10 cellular contexts compared by ENCODE assay signal in the genomic region with DNA sequence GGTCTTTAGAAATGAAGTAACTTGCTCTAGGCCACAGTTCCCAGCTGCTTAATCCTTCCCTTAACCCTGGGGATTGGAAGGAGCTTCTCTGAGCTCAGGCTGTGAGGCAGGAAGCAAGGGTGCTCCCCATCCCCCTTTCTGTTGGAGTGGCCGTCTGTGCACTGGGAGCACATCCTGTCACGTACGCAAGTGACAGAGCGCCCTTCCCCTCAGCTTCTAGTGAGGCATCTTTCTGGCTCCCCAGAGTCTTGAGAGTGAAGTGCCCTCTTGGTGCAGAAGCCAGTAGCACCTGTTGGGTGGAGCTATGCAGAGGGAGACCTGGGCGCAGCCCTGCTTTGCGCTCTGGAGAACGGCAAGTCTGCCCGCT. TPM values are rescaled to one million over a fixed set of nuclear protein-coding genes. Genes with fewer than 3 reads are reported as not detected.
A peak's percentile ranks its signal among the peaks of the same experiment; 100 is the strongest.
DNase-seq lines count a peak whose midpoint lies in the region; ATAC-seq, FAIRE-seq and TF ChIP-seq lines count a peak whose summit lies in the region.
"Had no signal": no experiment of that assay in that cellular context is flagged by ENCODE, and none has a peak within 500 bp of the region (broad histone marks: within the 10 kb centered on the region; RNA-seq: fewer than 3 reads in every experiment).

No MANE protein-coding gene starts in this region.

- H3K9me3 Mint-ChIP-seq in activated CD4-positive, alpha-beta T cell treated with anti-CD3 and anti-CD28 coated beads, Interleukin-2, amount 10 ng/mL, durations not matched to agents 24 days and 14 days = no peaks in the 10 kb centered on the region
- H3K9me3 Mint-ChIP-seq in mesothelial cell of epicardium = no peaks in the 10 kb centered on the region

- peak; percentile 90 for DNase-seq in activated CD4-positive, alpha-beta T cell treated with anti-CD3 and anti-CD28 coated beads, Interleukin-2, amount 10 ng/mL, durations not matched to agents 24 days and 14 days
- DNase-seq in mesothelial cell of epicardium (ENCODE audit: low spot score in 2 of 2, unreplicated experiment in 2 of 2) = no peak
- DNase-seq in SKM-1 (lab: John Stamatoyannopoulos, UW; ENCODE audit: unreplicated experiment) = no peak
- DNase-seq in HTR-8/SVneo (ENCODE audit: insufficient read length, low spot score) = no peak
- no peak for DNase-seq in COLO668 (lab: John Stamatoyannopoulos, UW; ENCODE audit: unreplicated experiment)
- no peak for DNase-seq in SHP77 (lab: John Stamatoyannopoulos, UW)

- H3K4me1 Mint-ChIP-seq in activated CD4-positive, alpha-beta T cell treated with anti-CD3 and anti-CD28 coated beads, Interleukin-2, amount 10 ng/mL, durations not matched to agents 24 days and 14 days = peaks cover 65% of the 10 kb centered on the region
- H3K4me1 Mint-ChIP-seq in mesothelial cell of epicardium = peaks cover 12% of the 10 kb centered on the region

- no peaks in the 10 kb centered on the region for H3K27me3 ChIP-seq in DOHH2 (ENCODE audit: control insufficient read depth, low read length)

- peaks cover 93% of the 10 kb centered on the region for H3K79me2 ChIP-seq in DOHH2 (ENCODE audit: control insufficient read depth, low read length)

- FAIRE-seq in HTR-8/SVneo (lab: Jason Lieb, UNC) = no peak
- FAIRE-seq: islet of Langerhans had no signal

- no peaks in the 10 kb centered on the region for H3K27me3 Mint-ChIP-seq in activated CD4-positive, alpha-beta T cell treated with anti-CD3 and anti-CD28 coated beads, Interleukin-2, amount 10 ng/mL, durations not matched to agents 24 days and 14 days
- H3K27me3 Mint-ChIP-seq in mesothelial cell of epicardium (ENCODE audit: low read depth) = no peaks in the 10 kb centered on the region

- peak overlapping the region; percentile 89 for H3K27ac ChIP-seq in DOHH2 (ENCODE audit: low read depth, low read length)
- H3K27ac ChIP-seq: VCaP had no signal

- H3F3A ChIP-seq in DOHH2 (ENCODE audit: control insufficient read depth, insufficient read depth) = peaks cover 10% of the 10 kb centered on the region

- TF ChIP-seq CTCF in DOHH2 (IDR thresholded peaks at IDR 0.05; ENCODE audit: low read depth, low read length, poor library complexity, severe bottlenecking) = no peak
- no peak for TF ChIP-seq CTCF in mesothelial cell of epicardium (IDR thresholded peaks at IDR 0.05; ENCODE audit: unreplicated experiment)

- intact Hi-C loops in activated CD4-positive, alpha-beta T cell treated with anti-CD3 and anti-CD28 coated beads, Interleukin-2, amount 10 ng/mL, durations not matched to agents 24 days and 14 days (cut with micrococcal nuclease) = loop anchor here (1.0 to 10.0 kb wide), 7 partner anchors 11 to 840 kb away; a partner anchor contains a TSS

- peaks cover 73% of the 10 kb centered on the region for H3K4me1 ChIP-seq in DOHH2 (ENCODE audit: control insufficient read depth, low read length)

- peak overlapping the region; percentile 83 for H3K4me3 Mint-ChIP-seq in activated CD4-positive, alpha-beta T cell treated with anti-CD3 and anti-CD28 coated beads, Interleukin-2, amount 10 ng/mL, durations not matched to agents 24 days and 14 days
- no peak overlapping the region for H3K4me3 Mint-ChIP-seq in mesothelial cell of epicardium

- H3K9me2 ChIP-seq in DOHH2 (replicated peaks; ENCODE audit: control insufficient read depth, low read length) = no peaks in the 10 kb centered on the region

- H3K4me2 ChIP-seq in DOHH2 (ENCODE audit: low read length) = peak overlapping the region; percentile 90

- peak overlapping the region; percentile 99 for H3K27ac Mint-ChIP-seq in activated CD4-positive, alpha-beta T cell treated with anti-CD3 and anti-CD28 coated beads, Interleukin-2, amount 10 ng/mL, durations not matched to agents 24 days and 14 days
- peak overlapping the region; percentile 72 for H3K27ac Mint-ChIP-seq in mesothelial cell of epicardium

- peak; percentile 39 for ATAC-seq in HG02642 (IDR thresholded peaks at IDR 0.05; ENCODE audit: poor library complexity, unreplicated experiment)

- peaks cover 94% of the 10 kb centered on the region for H3K36me3 ChIP-seq in DOHH2 (ENCODE audit: control insufficient read depth, low read length)

- no peaks in the 10 kb centered on the region for H3K9me3 ChIP-seq in DOHH2 (ENCODE audit: control insufficient read depth, insufficient read depth, low read length)

- peaks cover 56% of the 10 kb centered on the region for H3K36me3 Mint-ChIP-seq in activated CD4-positive, alpha-beta T cell treated with anti-CD3 and anti-CD28 coated beads, Interleukin-2, amount 10 ng/mL, durations not matched to agents 24 days and 14 days (ENCODE audit: low read depth)
- H3K36me3 Mint-ChIP-seq in mesothelial cell of epicardium = peaks cover 39% of the 10 kb centered on the region

- H4K20me1 ChIP-seq in DOHH2 (ENCODE audit: control insufficient read depth, insufficient read depth, low read depth, low read length) = peaks cover 6% of the 10 kb centered on the region; the same call in 1 of the 2 replicates

- peak overlapping the region; percentile 67 for H3K4me3 ChIP-seq in DOHH2 (ENCODE audit: low read length)

RNA-seq across cellular contexts. Expression of a gene that starts 47.8 kb away (rescaled TPM):
- total RNA-seq in activated CD4-positive, alpha-beta T cell treated with anti-CD3 and anti-CD28 coated beads, Interleukin-2, amount 10 ng/mL, durations not matched to agents 24 days and 14 days = not detected in 2 replicates
- 0.58 to 0.75 TPM (median 0.73 TPM) in 3 replicates for total RNA-seq in mesothelial cell of epicardium
